Comparison of ENCODE assay signal across 14 cellular contexts in the genomic region with DNA sequence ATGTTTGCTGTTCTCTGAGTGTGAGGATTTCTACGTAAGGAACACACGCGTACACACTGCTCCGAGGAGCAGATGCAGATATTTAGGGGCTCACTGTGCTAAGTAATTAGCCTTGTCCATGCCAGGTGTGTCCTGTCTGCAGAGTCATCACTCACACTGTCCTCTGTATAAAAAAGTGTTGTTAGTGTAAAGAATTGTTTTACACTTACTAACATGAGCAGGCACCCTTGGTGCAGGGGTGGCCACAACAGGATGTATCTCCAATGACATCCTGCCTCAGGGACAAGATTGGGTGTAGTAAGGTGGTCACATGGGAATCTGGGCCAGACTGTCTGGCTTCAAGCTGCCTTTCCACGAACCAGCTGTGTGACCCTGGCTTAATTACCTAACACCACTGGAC.
DNase-seq lines count a peak whose midpoint lies in the region; ATAC-seq and TF ChIP-seq lines count a peak whose summit lies in the region.
"Had no signal": no experiment of that assay in that cellular context is flagged by ENCODE, and none has a peak within 500 bp of the region (broad histone marks: within the 10 kb centered on the region; RNA-seq: fewer than 3 reads in every experiment).

No MANE protein-coding gene starts in this region.

- H3K36me3 ChIP-seq in ascending aorta (peaks cover 71 to 96% of the 10 kb centered on the region in 2 donors), osteoblast (ENCODE audit: insufficient read depth, low read length) (peaks cover 37% of the 10 kb centered on the region)

- H3K27ac Mint-ChIP-seq in CD4-positive, alpha-beta T cell: no peak overlapping the region
- H3K27ac Mint-ChIP-seq in activated CD4-positive, alpha-beta T cell treated with anti-CD3 and anti-CD28 coated beads, Interleukin-2, amount 10 ng/mL, durations not matched to agents 7 days and 5 days: no peak overlapping the region
- H3K27ac Mint-ChIP-seq: CD4-positive, CD25-positive, alpha-beta regulatory T cell had no signal

- no peak for ATAC-seq in CD4-positive, alpha-beta T cell (ENCODE audit: poor library complexity)

- DNase-seq in ascending aorta (ENCODE audit: low spot score in 2 of 2) (peak in 1 of 2 donors; percentile 55), islet precursor cell (peak; percentile 45), osteoblast (ENCODE audit: insufficient read length, low spot score, missing footprints) (peak; percentile 66), ureter (ENCODE audit: low spot score) (peak; percentile 1), GOT3 (lab: John Stamatoyannopoulos, UW) (no peak)
- DNase-seq in CD4-positive, alpha-beta T cell: no peak
- no peak for DNase-seq in activated CD4-positive, alpha-beta T cell treated with anti-CD3 and anti-CD28 coated beads, Interleukin-2, amount 10 ng/mL, durations not matched to agents 7 days and 5 days
- DNase-seq: ACHN, BE2C, C1 segment of cervical spinal cord, Caco-2, HCEC 1CT, IMR-90 had no signal

- no peaks in the 10 kb centered on the region for H3K27me3 Mint-ChIP-seq in CD4-positive, alpha-beta T cell
- H3K27me3 Mint-ChIP-seq in activated CD4-positive, alpha-beta T cell treated with anti-CD3 and anti-CD28 coated beads, Interleukin-2, amount 10 ng/mL, durations not matched to agents 7 days and 5 days: no peaks in the 10 kb centered on the region
- H3K27me3 Mint-ChIP-seq: CD4-positive, CD25-positive, alpha-beta regulatory T cell had no signal

- no peak overlapping the region for H2AFZ ChIP-seq in osteoblast (ENCODE audit: low read length)

- H3K9me3 Mint-ChIP-seq in CD4-positive, alpha-beta T cell: no peaks in the 10 kb centered on the region
- no peaks in the 10 kb centered on the region for H3K9me3 Mint-ChIP-seq in activated CD4-positive, alpha-beta T cell treated with anti-CD3 and anti-CD28 coated beads, Interleukin-2, amount 10 ng/mL, durations not matched to agents 7 days and 5 days
- H3K9me3 Mint-ChIP-seq: CD4-positive, CD25-positive, alpha-beta regulatory T cell had no signal

- TF ChIP-seq CTCF in ascending aorta (IDR thresholded peaks at IDR 0.05): no peak
- TF ChIP-seq CTCF in osteoblast (IDR thresholded peaks at IDR 0.05; ENCODE audit: extremely low read depth, low read depth, low read length): no peak
- no peak for TF ChIP-seq CTCF in CD4-positive, alpha-beta T cell (IDR thresholded peaks at IDR 0.05)

- H3K4me1 ChIP-seq in ascending aorta: peaks cover 0 to 8% of the 10 kb centered on the region in 2 donors
- H3K4me1 ChIP-seq in osteoblast (ENCODE audit: insufficient read depth, low read length): no peaks in the 10 kb centered on the region
- H3K4me1 ChIP-seq: BE2C, Caco-2 had no signal

- H3K27me3 ChIP-seq in ascending aorta (no peaks in the 10 kb centered on the region), osteoblast (ENCODE audit: insufficient read depth, low read length) (no peaks in the 10 kb centered on the region)
- no peaks in the 10 kb centered on the region for H3K27me3 ChIP-seq in CD4-positive, alpha-beta T cell (ENCODE audit: control insufficient read depth, insufficient read depth, low read length)
- H3K27me3 ChIP-seq: BE2C had no signal

- no peaks in the 10 kb centered on the region for H3K79me2 ChIP-seq in osteoblast (ENCODE audit: insufficient read depth, low read length)

- no peak overlapping the region for H3K4me3 Mint-ChIP-seq in CD4-positive, alpha-beta T cell
- H3K4me3 Mint-ChIP-seq in activated CD4-positive, alpha-beta T cell treated with anti-CD3 and anti-CD28 coated beads, Interleukin-2, amount 10 ng/mL, durations not matched to agents 7 days and 5 days: no peak overlapping the region
- H3K4me3 Mint-ChIP-seq: CD4-positive, CD25-positive, alpha-beta regulatory T cell had no signal

- H3K27ac ChIP-seq in ascending aorta: peak overlapping the region; percentile 56 to 78
- no peak overlapping the region for H3K27ac ChIP-seq in osteoblast (ENCODE audit: low read depth, low read length)
- no peak overlapping the region for H3K27ac ChIP-seq in CD4-positive, alpha-beta T cell (ENCODE audit: low read depth, low read length)

- no peaks in the 10 kb centered on the region for H4K20me1 ChIP-seq in osteoblast (ENCODE audit: insufficient read depth, low read length)

- no peaks in the 10 kb centered on the region for H3K9me3 ChIP-seq in ascending aorta
- H3K9me3 ChIP-seq in osteoblast (ENCODE audit: low read depth, low read length): no peaks in the 10 kb centered on the region
- no peaks in the 10 kb centered on the region for H3K9me3 ChIP-seq in CD4-positive, alpha-beta T cell (ENCODE audit: control insufficient read depth, low read length)
- H3K9me3 ChIP-seq: BE2C, Caco-2 had no signal

- no peaks in the 10 kb centered on the region for H3K36me3 Mint-ChIP-seq in CD4-positive, alpha-beta T cell (ENCODE audit: low read depth)
- no peaks in the 10 kb centered on the region for H3K36me3 Mint-ChIP-seq in activated CD4-positive, alpha-beta T cell treated with anti-CD3 and anti-CD28 coated beads, Interleukin-2, amount 10 ng/mL, durations not matched to agents 7 days and 5 days (ENCODE audit: low read depth)
- H3K36me3 Mint-ChIP-seq: CD4-positive, CD25-positive, alpha-beta regulatory T cell had no signal

- H3K4me2 ChIP-seq in osteoblast (ENCODE audit: insufficient read depth, low read length): no peak overlapping the region

- intact Hi-C loops in ascending aorta (cut with DNase I): loop anchor here (5.0 kb wide), 2 partner anchors 68 to 248 kb away; no protein-coding TSS in a partner anchor
- intact Hi-C loops in CD4-positive, alpha-beta T cell (cut with DNase I, micrococcal nuclease): no loop called here

- CTCF ChIA-PET in CD4-positive, alpha-beta T cell (lab: Charles Lee): no interaction called here
- CTCF ChIA-PET in activated CD4-positive, alpha-beta T cell treated with anti-CD3 and anti-CD28 coated beads, Interleukin-2, amount 10 ng/mL, durations not matched to agents 7 days and 5 days (lab: Charles Lee): no interaction called here

- H3K4me1 Mint-ChIP-seq in CD4-positive, alpha-beta T cell (ENCODE audit: low read depth): no peaks in the 10 kb centered on the region
- H3K4me1 Mint-ChIP-seq in activated CD4-positive, alpha-beta T cell treated with anti-CD3 and anti-CD28 coated beads, Interleukin-2, amount 10 ng/mL, durations not matched to agents 7 days and 5 days: no peaks in the 10 kb centered on the region
- H3K4me1 Mint-ChIP-seq: CD4-positive, CD25-positive, alpha-beta regulatory T cell had no signal

- H3K4me3 ChIP-seq in ascending aorta (no peak overlapping the region), osteoblast (ENCODE audit: insufficient read depth, low read length) (no peak overlapping the region)

- POLR2A ChIA-PET in CD4-positive, alpha-beta T cell (lab: Charles Lee): no interaction called here
- POLR2A ChIA-PET in activated CD4-positive, alpha-beta T cell treated with anti-CD3 and anti-CD28 coated beads, Interleukin-2, amount 10 ng/mL, durations not matched to agents 7 days and 5 days (lab: Charles Lee): no interaction called here

Comparison
In these comparisons a context has a peak if more than half of its experiments do, and no peak if none do; other contexts are left out.
1. DNase-seq: peak in islet precursor cell (single experiment), osteoblast (single experiment) and ureter (single experiment); none in GOT3 (single experiment), CD4-positive, alpha-beta T cell (0 of 10) and activated CD4-positive, alpha-beta T cell treated with anti-CD3 and anti-CD28 coated beads, Interleukin-2, amount 10 ng/mL, durations not matched to agents 7 days and 5 days (single experiment).
2. H3K27ac ChIP-seq: peak in ascending aorta (2 of 2); none in osteoblast (single experiment) and CD4-positive, alpha-beta T cell (single experiment).